In genomic region chr7:33310546-33310945, GRCh38 we compare ENCODE assay signal across 25 cellular contexts.
"Had no signal": no experiment of that assay in that cellular context is flagged by ENCODE, and none has a peak within 500 bp of the region (broad histone marks: within the 10 kb centered on the region; RNA-seq: fewer than 3 reads in every experiment).

No MANE protein-coding gene starts in this region.

- H3K4me3 Mint-ChIP-seq: activated CD8-positive, alpha-beta T cell treated with anti-CD3 and anti-CD28 coated beads, Interleukin-2, amount 10 ng/mL, durations not matched to agents 7 days and 5 days; activated naive CD4-positive, alpha-beta T cell treated with anti-CD3 and anti-CD28 coated beads, Interleukin-2, amount 50 U/mL, for 24 hours; activated T-helper 1 cell treated with anti-CD3 and anti-CD28 coated beads, Interleukin-12 subunit alpha, Interleukin-12 subunit beta, Interleukin-2, Interleukin-4 antibody, amounts not matched to agents 30 ng/mL and 10 ng/mL and 1 ng/mL, durations not matched to agents 14 hours and 24 hours and 36 hours; T-helper 2 cell treated with Interferon-gamma antibody and Interleukin-4, amounts not matched to agents 5 μg/mL and 100 μg/mL, for 36 hours had no signal

- H3K9me2 ChIP-seq: SK-N-SH had no signal

- H3K4me1 Mint-ChIP-seq: activated naive CD4-positive, alpha-beta T cell treated with anti-CD3 and anti-CD28 coated beads, Interleukin-2, amount 50 U/mL, for 24 hours had no signal

- H3K9ac ChIP-seq: SK-N-SH had no signal

- H3K4me1 ChIP-seq: body of pancreas, SJCRH30 had no signal

- H3K9me3 ChIP-seq: body of pancreas, SJCRH30, SK-N-SH had no signal

- H3K4me2 ChIP-seq: SK-N-SH had no signal

- DNase-seq: activated CD4-positive, alpha-beta T cell treated with anti-CD3 and anti-CD28 coated beads for 48 hours; activated CD4-positive, alpha-beta T cell treated with anti-CD3 and anti-CD28 coated beads, Interleukin-2, amount 50 U/mL, for 4 hours; activated CD8-positive, alpha-beta memory T cell treated with anti-CD3 and anti-CD28 coated beads, Interleukin-2, amount 50 U/mL, for 48 hours; activated CD8-positive, alpha-beta T cell treated with anti-CD3 and anti-CD28 coated beads, Interleukin-2, amount 10 ng/mL, durations not matched to agents 7 days and 5 days; activated effector memory CD4-positive, alpha-beta T cell treated with Interleukin-2 at 50 U/mL for 16 hours; activated naive CD4-positive, alpha-beta T cell; activated T-cell treated with anti-CD3 and anti-CD28 coated beads, Interleukin-2, amount 50 U/mL, for 1 hour; aorta; body of pancreas; MG63; MV-4-11; NCI-H1092 treated with DMSO at 0.1 percent for 48 hours; NCI-H1417 treated with DMSO at 0.1 percent for 48 hours; NCI-H1694; NCI-H2029; NCI-H510A treated with DMSO at 0.1 percent for 48 hours; NCI-H69; NK-92 treated with Interleukin-12 subunit alpha and Interleukin-12 subunit beta, amount 100 ng/mL, for 24 hours; OCI-M1; SK-N-SH had no signal

- H3K27me3 Mint-ChIP-seq: activated naive CD4-positive, alpha-beta T cell treated with anti-CD3 and anti-CD28 coated beads, Interleukin-2, amount 50 U/mL, for 24 hours had no signal

- H3K27me3 ChIP-seq: body of pancreas, MG63, SJCRH30 had no signal

- H3K4me3 ChIP-seq: body of pancreas, MG63, SJCRH30 had no signal

- ATAC-seq: activated CD4-positive, CD25-positive, alpha-beta regulatory T cell treated with anti-CD3 and anti-CD28 coated beads, Interleukin-2, amount 50 U/mL, for 24 hours; activated CD8-positive, alpha-beta T cell treated with anti-CD3 and anti-CD28 coated beads, Interleukin-2, amount 10 ng/mL, durations not matched to agents 7 days and 5 days; body of pancreas had no signal

- H3K27ac Mint-ChIP-seq: activated CD8-positive, alpha-beta T cell treated with anti-CD3 and anti-CD28 coated beads, Interleukin-2, amount 10 ng/mL, durations not matched to agents 7 days and 5 days; activated naive CD4-positive, alpha-beta T cell treated with anti-CD3 and anti-CD28 coated beads, Interleukin-2, amount 50 U/mL, for 24 hours; activated T-helper 1 cell treated with anti-CD3 and anti-CD28 coated beads, Interleukin-12 subunit alpha, Interleukin-12 subunit beta, Interleukin-2, Interleukin-4 antibody, amounts not matched to agents 30 ng/mL and 10 ng/mL and 1 ng/mL, durations not matched to agents 14 hours and 24 hours and 36 hours; T-helper 2 cell treated with Interferon-gamma antibody and Interleukin-4, amounts not matched to agents 5 μg/mL and 100 μg/mL, for 36 hours had no signal

- H3K36me3 ChIP-seq: MG63, SJCRH30 had no signal

- H3K27ac ChIP-seq: body of pancreas, SJCRH30 had no signal
